18 cellular contexts compared by ENCODE assay signal in genomic region chr4:65791111-65791806, GRCh38.
DNase-seq lines count a peak whose midpoint lies in the region; ATAC-seq, FAIRE-seq and TF ChIP-seq lines count a peak whose summit lies in the region.
"Had no signal": no experiment of that assay in that cellular context is flagged by ENCODE, and none has a peak within 500 bp of the region (broad histone marks: within the 10 kb centered on the region; RNA-seq: fewer than 3 reads in every experiment).

No MANE protein-coding gene starts in this region.

- H3K4me1 ChIP-seq in astrocyte (ENCODE audit: insufficient read depth, low read length) (peaks cover 5% of the 10 kb centered on the region), hepatocyte (ENCODE audit: insufficient read depth) (no peaks in the 10 kb centered on the region)
- H3K4me1 ChIP-seq: prostate gland, spleen, suprapubic skin had no signal

- H3K4me1 Mint-ChIP-seq in astrocyte (ENCODE audit: low read depth, unreplicated experiment), result peaks cover 13% of the 10 kb centered on the region

- H3K27me3 Mint-ChIP-seq in astrocyte (ENCODE audit: low read depth, unreplicated experiment), result no peaks in the 10 kb centered on the region

- H3K27ac ChIP-seq in astrocyte (ENCODE audit: low read depth, low read length), result no peak overlapping the region
- no peak overlapping the region for H3K27ac ChIP-seq in hepatocyte
- H3K27ac ChIP-seq: coronary artery, prostate gland, spleen, suprapubic skin had no signal

- H3K9me3 Mint-ChIP-seq in astrocyte (ENCODE audit: unreplicated experiment), result no peaks in the 10 kb centered on the region

- ATAC-seq in activated CD4-positive, CD25-positive, alpha-beta regulatory T cell treated with anti-CD3 and anti-CD28 coated beads, Interleukin-2, amount 50 U/mL, for 24 hours, result no peak
- no peak for ATAC-seq in GM19463 (IDR thresholded peaks at IDR 0.05; ENCODE audit: unreplicated experiment)
- ATAC-seq: left ventricle myocardium superior had no signal

- no peak for TF ChIP-seq CTCF in astrocyte (IDR thresholded peaks at IDR 0.05; ENCODE audit: insufficient read depth, low read depth, low read length)
- no peak for TF ChIP-seq CTCF in hepatocyte (IDR thresholded peaks at IDR 0.05; ENCODE audit: poor library complexity)

- H3K36me3 ChIP-seq in astrocyte (ENCODE audit: insufficient read depth, low read length) (no peaks in the 10 kb centered on the region), hepatocyte (replicated peaks; ENCODE audit: insufficient read depth, low read depth) (no peaks in the 10 kb centered on the region)
- H3K36me3 ChIP-seq: prostate gland, spleen, suprapubic skin had no signal

- H3K4me3 ChIP-seq in astrocyte (ENCODE audit: insufficient read depth, low read depth, low read length) (no peak overlapping the region), hepatocyte (no peak overlapping the region), skeletal muscle cell (ENCODE audit: low read depth, low read length) (peak overlapping the region; percentile 0)
- H3K4me3 ChIP-seq: coronary artery, prostate gland, spleen, suprapubic skin had no signal

- no peaks in the 10 kb centered on the region for H3K79me2 ChIP-seq in astrocyte (ENCODE audit: insufficient read depth, low read length)
- no peaks in the 10 kb centered on the region for H3K79me2 ChIP-seq in hepatocyte

- FAIRE-seq in astrocyte (lab: Jason Lieb, UNC), result no peak
- FAIRE-seq: TTC549 had no signal

- H3K36me3 Mint-ChIP-seq in astrocyte (ENCODE audit: low read depth, unreplicated experiment), result no peaks in the 10 kb centered on the region

- H3K9me3 ChIP-seq in astrocyte (ENCODE audit: insufficient read depth, low read depth, low read length), result no peaks in the 10 kb centered on the region
- H3K9me3 ChIP-seq in hepatocyte (ENCODE audit: low read depth), result no peaks in the 10 kb centered on the region
- H3K9me3 ChIP-seq: prostate gland, spleen, suprapubic skin had no signal

- H3K4me3 Mint-ChIP-seq in astrocyte (ENCODE audit: unreplicated experiment), result no peak overlapping the region

- H3K27ac Mint-ChIP-seq in astrocyte (ENCODE audit: unreplicated experiment), result peak overlapping the region; percentile 3

- no peaks in the 10 kb centered on the region for H4K20me1 ChIP-seq in astrocyte (ENCODE audit: insufficient read depth, low read length)
- no peaks in the 10 kb centered on the region for H4K20me1 ChIP-seq in hepatocyte (ENCODE audit: insufficient read depth, poor library complexity, severe bottlenecking)

- H2AFZ ChIP-seq in astrocyte (ENCODE audit: low read depth, low read length) (peak overlapping the region; percentile 59), hepatocyte (no peak overlapping the region)

- 86% methylated on average over 1 of the region's 1 CpG for WGBS in hepatocyte (ENCODE audit: low lambda C conversion rate, missing lambda C conversion rate)

- DNase-seq in HT1080 (ENCODE audit: low read depth) (peak; percentile 6), astrocyte (ENCODE audit: low read depth) (no peak), hepatocyte (ENCODE audit: low spot score) (no peak), skeletal muscle cell (ENCODE audit: low read depth) (no peak), NCI-H524 treated with DMSO at 0.1 percent for 48 hours (lab: John Stamatoyannopoulos, UW) (no peak), NOMO-1 (lab: John Stamatoyannopoulos, UW; ENCODE audit: unreplicated experiment in 2 of 2) (no peak)
- DNase-seq: activated CD4-positive, alpha-beta T cell treated with anti-CD3 and anti-CD28 coated beads, Interleukin-2, amount 50 U/mL, for 4 hours; activated naive CD4-positive, alpha-beta T cell treated with Interleukin-2 at 50 U/mL for 16 hours; left ventricle myocardium superior; NCI-H1417 treated with DMSO at 0.1 percent for 48 hours; spleen; SW 1271 had no signal

- no peaks in the 10 kb centered on the region for H3K27me3 ChIP-seq in astrocyte (ENCODE audit: insufficient read depth, low read length)
- no peaks in the 10 kb centered on the region for H3K27me3 ChIP-seq in hepatocyte
- H3K27me3 ChIP-seq: spleen, suprapubic skin had no signal

- H3K4me2 ChIP-seq in astrocyte (ENCODE audit: low read length) (peak overlapping the region; percentile 72), hepatocyte (peak overlapping the region; percentile 30)

- H3K9ac ChIP-seq in astrocyte (ENCODE audit: low read length), result peak overlapping the region; percentile 25

- H3K9me2 ChIP-seq in hepatocyte (replicated peaks; ENCODE audit: insufficient read depth), result no peaks in the 10 kb centered on the region
